7 cellular contexts compared by ENCODE assay signal in genomic region chr10:22105270-22105669, GRCh38.
"Had no signal": no experiment of that assay in that cellular context is flagged by ENCODE, and none has a peak within 500 bp of the region (broad histone marks: within the 10 kb centered on the region; RNA-seq: fewer than 3 reads in every experiment).

No MANE protein-coding gene starts in this region.

- H3K4me2 ChIP-seq: KMS-11 had no signal

- H3K27ac ChIP-seq: HL-60, KMS-11 had no signal

- H3K9ac ChIP-seq: KMS-11 had no signal

- DNase-seq: IMR-90, KBM-7, KG1 had no signal

- ATAC-seq: HepG2 had no signal

- FAIRE-seq: HepG2, HTR-8/SVneo had no signal
